In the genomic region with DNA sequence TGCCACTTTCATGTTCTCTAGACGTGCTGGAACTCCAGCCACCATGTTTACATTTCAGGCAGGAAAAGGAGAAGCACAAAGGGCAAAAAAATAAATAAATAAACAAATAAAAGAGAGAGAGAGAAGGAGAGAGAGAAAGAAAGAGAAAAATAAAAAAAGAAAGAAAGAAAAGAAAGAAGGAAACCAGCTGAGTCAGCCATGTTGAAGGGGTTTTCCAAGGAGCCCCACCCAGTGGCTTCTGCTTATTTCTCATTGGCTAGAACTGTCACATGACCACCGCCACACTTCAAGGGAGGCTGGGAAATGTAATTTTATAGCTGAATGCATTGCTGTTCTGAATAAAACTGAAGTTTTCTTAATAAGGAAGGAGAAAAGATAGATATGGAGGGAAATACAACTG, we compare ENCODE assay signal across 24 cellular contexts.
A peak's percentile ranks its signal among the peaks of the same experiment; 100 is the strongest.
DNase-seq lines count a peak whose midpoint lies in the region; ATAC-seq, FAIRE-seq and TF ChIP-seq lines count a peak whose summit lies in the region.
"Had no signal": no experiment of that assay in that cellular context is flagged by ENCODE, and none has a peak within 500 bp of the region (broad histone marks: within the 10 kb centered on the region; RNA-seq: fewer than 3 reads in every experiment).

No MANE protein-coding gene starts in this region.

- no peak overlapping the region for H3K9ac ChIP-seq in OCI-LY1 (ENCODE audit: low read length)
- no peak overlapping the region for H3K9ac ChIP-seq in H1 (replicated peaks in 1 of 4; ENCODE audit: extremely low read depth in 1 of 4, low read depth in 3 of 4, low read length in 3 of 4)

- H2BK5ac ChIP-seq in H1 (ENCODE audit: low read depth, low read length) = no peak overlapping the region

- no peak for ATAC-seq in A549
- ATAC-seq: Panc1; stimulated activated memory B cell treated with anti-CD40 and anti-IgM and Interleukin-4, amounts not matched to agents 10 μg/mL and 1 μg/mL and 100 μg/mL, for 72 hours had no signal

- H2BK12ac ChIP-seq in H1 (ENCODE audit: low read depth, low read length) = no peak overlapping the region

- H4K5ac ChIP-seq in H1 (ENCODE audit: insufficient read length, low read depth, low read length) = no peak overlapping the region

- H2AK5ac ChIP-seq in H1 (ENCODE audit: low read depth, low read length) = no peak overlapping the region

- no peaks in the 10 kb centered on the region for H3K23me2 ChIP-seq in H1 (ENCODE audit: low read depth, low read length)

- no peak overlapping the region for H2BK120ac ChIP-seq in H1 (replicated peaks; ENCODE audit: low read depth, low read length)

- no peak overlapping the region for H3K27ac ChIP-seq in A549
- H3K27ac ChIP-seq in OCI-LY1 (ENCODE audit: low read depth, low read length, poor library complexity, severe bottlenecking) = no peak overlapping the region
- H3K27ac ChIP-seq in H1 (ENCODE audit: low read depth, low read length) = no peak overlapping the region
- H3K27ac ChIP-seq in stomach = no peak overlapping the region
- H3K27ac ChIP-seq: prostate gland, uterus, WERI-Rb-1 had no signal

- H3K27me3 ChIP-seq in OCI-LY1 (ENCODE audit: insufficient read depth, low read length) (peaks cover 1% of the 10 kb centered on the region; the same call in 1 of the 2 replicates), H1 (replicated peaks in 1 of 4; ENCODE audit: control insufficient read depth in 3 of 4, extremely low read depth in 1 of 4, insufficient read depth in 3 of 4, low read length in 3 of 4) (peaks cover 0 to 1% (median 0%) of the 10 kb centered on the region in 4 experiments; a peak in 1 of 7 replicates), stomach (peaks cover 0 to 7% (median 0%) of the 10 kb centered on the region in 3 donors)
- H3K27me3 ChIP-seq: uterus had no signal

- H3K79me2 ChIP-seq in OCI-LY1 (ENCODE audit: insufficient read depth, low read length) (no peaks in the 10 kb centered on the region), H1 (ENCODE audit: control insufficient read depth in 1 of 2, insufficient read depth in 2 of 2, low read length in 2 of 2) (no peaks in the 10 kb centered on the region)

- TF ChIP-seq POLR2A in A549 (IDR thresholded peaks at IDR 0.05; ENCODE audit: low read length) (no peak), H1 (IDR thresholded peaks at IDR 0.05; ENCODE audit: control extremely low read depth in 1 of 2, low read depth in 2 of 2, low read length in 2 of 2) (no peak), stomach (IDR thresholded peaks at IDR 0.05) (no peak)

- H3K4me3 ChIP-seq in A549 (no peak overlapping the region), OCI-LY1 (ENCODE audit: low read depth, low read length, poor library complexity, severe bottlenecking) (peak overlapping the region; percentile 16), H1 (ENCODE audit: extremely low read depth in 1 of 4, insufficient read depth in 2 of 4, low read depth in 3 of 4, low read length in 4 of 4) (no peak overlapping the region), stomach (no peak overlapping the region)
- H3K4me3 ChIP-seq: prostate gland, uterus had no signal

- no peak for TF ChIP-seq RAD21 in A549 (conservative IDR thresholded peaks at IDR 0.05 in 1 of 2, IDR thresholded peaks at IDR 0.05 in 1 of 2)
- no peak for TF ChIP-seq RAD21 in H1 (IDR thresholded peaks at IDR 0.05 in 1 of 2, conservative IDR thresholded peaks at IDR 0.05 in 1 of 2; ENCODE audit: low read depth in 2 of 2, low read length in 2 of 2)

- H3K14ac ChIP-seq in H1 (ENCODE audit: insufficient read length) = no peak overlapping the region

- no peak overlapping the region for H3K23ac ChIP-seq in H1 (ENCODE audit: insufficient read length)

- H3F3A ChIP-seq in OCI-LY1 (ENCODE audit: insufficient read depth, low read length) = no peaks in the 10 kb centered on the region

- no peaks in the 10 kb centered on the region for H3K36me3 ChIP-seq in OCI-LY1 (ENCODE audit: insufficient read depth, low read length)
- no peaks in the 10 kb centered on the region for H3K36me3 ChIP-seq in H1 (ENCODE audit: control insufficient read depth in 2 of 4, insufficient read depth in 4 of 4, low read length in 3 of 4)
- no peaks in the 10 kb centered on the region for H3K36me3 ChIP-seq in stomach
- H3K36me3 ChIP-seq: prostate gland, uterus had no signal

- H4K91ac ChIP-seq in H1 (replicated peaks; ENCODE audit: insufficient read length, low read length) = no peak overlapping the region

- H3K56ac ChIP-seq in H1 (replicated peaks; ENCODE audit: insufficient read length, low read depth, low read length) = no peak overlapping the region

- TF ChIP-seq EP300 in A549 (IDR thresholded peaks at IDR 0.05) = no peak
- TF ChIP-seq EP300 in H1 (IDR thresholded peaks at IDR 0.05; ENCODE audit: borderline replicate concordance in 1 of 2, low read depth in 2 of 2, low read length in 2 of 2) = no peak
- TF ChIP-seq EP300 in stomach (IDR thresholded peaks at IDR 0.05) = no peak

- FAIRE-seq in A549 (lab: Jason Lieb, UNC) (no peak), H1 (lab: Jason Lieb, UNC) (no peak)
- FAIRE-seq: bronchial epithelial cell, GM12891 had no signal

- H4K8ac ChIP-seq in H1 (ENCODE audit: extremely low read depth, insufficient read depth, low read length) = no peak overlapping the region

- intact Hi-C loops in stomach (cut with DNase I; ENCODE audit: low total_unique reads) = no loop called here

- H3K9me3 ChIP-seq in A549 (no peaks in the 10 kb centered on the region), OCI-LY1 (ENCODE audit: low read length) (no peaks in the 10 kb centered on the region), H1 (ENCODE audit: insufficient read depth in 2 of 2, low read depth in 1 of 2, low read length in 1 of 2) (no peaks in the 10 kb centered on the region), stomach (no peaks in the 10 kb centered on the region)
- H3K9me3 ChIP-seq: prostate gland, uterus had no signal

- peak; percentile 36 to 43 for DNase-seq in A549 (ENCODE audit: low read depth in 1 of 2, low spot score in 1 of 2)
- DNase-seq in ELR (ENCODE audit: low read depth) = peak; percentile 26
- DNase-seq in H1 (ENCODE audit: low read depth in 1 of 2, low spot score in 2 of 2) = peak in 1 of 2 experiments; percentile 7
- DNase-seq in stomach = no peak
- DNase-seq in NCI-H1092 (lab: John Stamatoyannopoulos, UW) = no peak
- no peak for DNase-seq in putamen (ENCODE audit: low spot score)
- no peak for DNase-seq in NCI-H1694 (lab: John Stamatoyannopoulos, UW)
- DNase-seq: activated naive CD4-positive, alpha-beta T cell treated with anti-CD3 and anti-CD28 coated beads for 36 hours; activated T-cell treated with anti-CD3 and anti-CD28 coated beads, Interleukin-2, amount 50 U/mL, for 1 hour; amygdala; cortex of kidney; endodermal cell; kidney glomerular epithelial cell; NCI-H1694 treated with DMSO at 0.1 percent for 48 hours; NCI-H226; NCI-H82; uterus; WERI-Rb-1 had no signal

- no peaks in the 10 kb centered on the region for H4K20me1 ChIP-seq in OCI-LY1 (ENCODE audit: insufficient read depth, low read length)
- H4K20me1 ChIP-seq in H1 (replicated peaks in 1 of 2; ENCODE audit: control insufficient read depth in 1 of 2, insufficient read depth in 2 of 2, low read length in 2 of 2) = no peaks in the 10 kb centered on the region

- no peak overlapping the region for H2BK20ac ChIP-seq in H1 (ENCODE audit: low read length)

- CTCF ChIA-PET in A549 (lab: Yijun Ruan, JAX) (no interaction called here), H1 (lab: Charles Lee; ENCODE audit: partially characterized antibody) (interaction anchor here (1.0 to 1.7 kb wide), 3 partner anchors 9 to 657 kb away, joined by 3 to 6 read pairs (median 4); no protein-coding TSS in a partner anchor)

- H3K4me2 ChIP-seq in A549 (0 out of 3 replicates have a peak overlapping the region, but pooled peaks have one; percentile 4), OCI-LY1 (ENCODE audit: low read length) (no peak overlapping the region), H1 (ENCODE audit: insufficient read depth in 1 of 2, low read depth in 2 of 2, low read length in 2 of 2) (no peak overlapping the region)

- no peak overlapping the region for H2BK15ac ChIP-seq in H1 (ENCODE audit: low read length)

- H3K4me1 ChIP-seq in A549 = no peaks in the 10 kb centered on the region
- no peaks in the 10 kb centered on the region for H3K4me1 ChIP-seq in OCI-LY1 (ENCODE audit: insufficient read depth, low read length, severe bottlenecking)
- no peaks in the 10 kb centered on the region for H3K4me1 ChIP-seq in H1 (replicated peaks in 1 of 4; ENCODE audit: control insufficient read depth in 3 of 4, insufficient read depth in 4 of 4, low read length in 3 of 4)
- H3K4me1 ChIP-seq in stomach = no peaks in the 10 kb centered on the region
- H3K4me1 ChIP-seq: prostate gland, uterus had no signal

- no peaks in the 10 kb centered on the region for H3K9me2 ChIP-seq in OCI-LY1 (ENCODE audit: low read depth, low read length)

- H2AFZ ChIP-seq in OCI-LY1 (ENCODE audit: low read length) = peak overlapping the region; percentile 94
- no peak overlapping the region for H2AFZ ChIP-seq in H1 (ENCODE audit: low read length)

- H3K79me1 ChIP-seq in H1 (ENCODE audit: low read depth, low read length) = no peaks in the 10 kb centered on the region

- H3K4ac ChIP-seq in H1 (replicated peaks; ENCODE audit: insufficient read length, low read depth, low read length) = no peak overlapping the region

- no peak overlapping the region for H3K18ac ChIP-seq in H1 (ENCODE audit: extremely low read depth, low read length)

- POLR2A ChIA-PET in A549 (lab: Yijun Ruan, JAX) = interaction anchor here (0.7 kb wide), 1 partner anchor 568 kb away, joined by 3 read pairs; no protein-coding TSS in a partner anchor
- POLR2A ChIA-PET in H1 (lab: Charles Lee; ENCODE audit: partially characterized antibody) = no interaction called here

- WGBS in A549 (ENCODE audit: missing lambda C conversion rate) = 29% methylated on average over 2 of the region's 2 CpGs
- 89% methylated on average over 2 of the region's 2 CpGs; no CpG with 5 or more reads in 1 of the 2 experiments for whole genome bisulfite sequencing in H1 (ENCODE audit: extremely low coverage in 1 of 2, insufficient coverage in 1 of 2, insufficient read length in 1 of 2, insufficient replicate concordance in 2 of 2, low coverage in 1 of 2, low lambda C conversion rate in 2 of 2, missing lambda C conversion rate in 1 of 2), 2 experiments
- 56 to 77% (median 73%) methylated on average over 2 of the region's 2 CpGs for WGBS in stomach, 5 donors

- TF ChIP-seq CTCF in A549 (IDR thresholded peaks at IDR 0.05) (no peak), OCI-LY1 (IDR thresholded peaks at IDR 0.05; ENCODE audit: low read length) (no peak), H1 (IDR thresholded peaks at IDR 0.05; ENCODE audit: control extremely low read depth in 1 of 3, insufficient read depth in 1 of 3, low read depth in 1 of 3, low read length in 3 of 3) (no peak), stomach (IDR thresholded peaks at IDR 0.05) (no peak)

TF ChIP-seq in H1, 55 proteins besides CTCF, POLR2A, EP300 and RAD21:
- TF ChIP-seq CBX5 (IDR thresholded peaks at IDR 0.05; ENCODE audit: low read depth, low read length) (no peak), MAFK (IDR thresholded peaks at IDR 0.05; ENCODE audit: low read depth, low read length) (peak; percentile 30; the same call in 1 of the 2 replicates), BCL11A (IDR thresholded peaks at IDR 0.05; ENCODE audit: low read depth in 2 of 2, low read length in 2 of 2) (no peak)

Comparison
In these comparisons a context has a peak if more than half of its experiments do, and no peak if none do; other contexts are left out.
1. DNase-seq: peak in A549 (2 of 2) and ELR (single experiment); none in stomach (single experiment), NCI-H1092 (single experiment), putamen (single experiment) and NCI-H1694 (single experiment).